Comparison of ENCODE assay signal across 19 cellular contexts in the genomic region with DNA sequence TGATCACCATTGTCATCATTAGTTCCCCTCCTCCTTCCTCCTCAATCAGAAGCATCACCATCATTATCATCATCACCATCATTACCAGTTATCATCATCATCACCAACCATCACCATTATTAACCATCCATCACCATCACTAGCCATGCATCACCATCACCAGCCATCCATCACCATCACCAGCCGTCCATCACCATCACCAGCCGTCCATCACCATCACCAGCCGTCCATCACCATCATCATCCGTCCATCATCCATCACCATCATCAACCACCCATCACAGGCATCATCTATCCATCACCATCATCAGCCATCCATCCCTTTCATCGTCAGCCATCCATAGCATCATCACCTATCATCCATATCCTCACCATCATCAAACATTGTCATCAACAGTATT.
DNase-seq lines count a peak whose midpoint lies in the region; FAIRE-seq and TF ChIP-seq lines count a peak whose summit lies in the region.
"Had no signal": no experiment of that assay in that cellular context is flagged by ENCODE, and none has a peak within 500 bp of the region (broad histone marks: within the 10 kb centered on the region; RNA-seq: fewer than 3 reads in every experiment).

No MANE protein-coding gene starts in this region.

- FAIRE-seq in H1 (lab: Jason Lieb, UNC): no peak
- FAIRE-seq: A204.1, GM12892, GM18507, HTR-8/SVneo had no signal

- no peaks in the 10 kb centered on the region for H3K9me2 ChIP-seq in neural cell (ENCODE audit: insufficient read depth, low read length)

- TF ChIP-seq EP300 in H1 (IDR thresholded peaks at IDR 0.05; ENCODE audit: borderline replicate concordance in 1 of 2, low read depth in 2 of 2, low read length in 2 of 2) (no peak), neural cell (conservative IDR thresholded peaks at IDR 0.05; ENCODE audit: poor library complexity, severe bottlenecking) (peak; percentile 88)

- TF ChIP-seq RAD21 in H1 (IDR thresholded peaks at IDR 0.05 in 1 of 2, conservative IDR thresholded peaks at IDR 0.05 in 1 of 2; ENCODE audit: low read depth in 2 of 2, low read length in 2 of 2): no peak
- no peak for TF ChIP-seq RAD21 in neural cell (conservative IDR thresholded peaks at IDR 0.05)

- no peak overlapping the region for H4K91ac ChIP-seq in H1 (replicated peaks; ENCODE audit: insufficient read length, low read length)

- no peak overlapping the region for H3K23ac ChIP-seq in H1 (ENCODE audit: insufficient read length)

- H2BK15ac ChIP-seq in H1 (ENCODE audit: low read length): no peak overlapping the region

- intact Hi-C loops in breast epithelium (cut with DNase I; ENCODE audit: low total_unique reads): no loop called here

- H4K8ac ChIP-seq in H1 (ENCODE audit: extremely low read depth, insufficient read depth, low read length): no peak overlapping the region

- H4K5ac ChIP-seq in H1 (ENCODE audit: insufficient read length, low read depth, low read length): no peak overlapping the region

- H3K4me3 ChIP-seq in BLaER1 (no peak overlapping the region), H1 (ENCODE audit: extremely low read depth in 1 of 4, insufficient read depth in 2 of 4, low read depth in 3 of 4, low read length in 4 of 4) (no peak overlapping the region), neural cell (ENCODE audit: low read length) (no peak overlapping the region), breast epithelium (no peak overlapping the region)
- no peak overlapping the region for H3K4me3 ChIP-seq in BLaER1 treated with 17β-estradiol and CSF1 and Interleukin-3, amounts not matched to agents 10 nM and 100 nM
- H3K4me3 ChIP-seq: GM23338 had no signal

- peak overlapping the region; percentile 32 for H3K56ac ChIP-seq in H1 (replicated peaks; ENCODE audit: insufficient read length, low read depth, low read length)

- 96 to 100% methylated on average over 1 to 5 of the region's 5 CpGs for WGBS in H1 (ENCODE audit: extremely low coverage in 1 of 2, insufficient coverage in 1 of 2, insufficient read length in 1 of 2, insufficient replicate concordance in 2 of 2, low coverage in 1 of 2, low lambda C conversion rate in 2 of 2, missing lambda C conversion rate in 1 of 2), 2 experiments

- H3K79me2 ChIP-seq in H1 (ENCODE audit: control insufficient read depth in 1 of 2, insufficient read depth in 2 of 2, low read length in 2 of 2): no peaks in the 10 kb centered on the region
- no peaks in the 10 kb centered on the region for H3K79me2 ChIP-seq in neural cell (replicated peaks; ENCODE audit: insufficient read depth, low read length)

- no peak overlapping the region for H2BK5ac ChIP-seq in H1 (ENCODE audit: low read depth, low read length)

- H3F3A ChIP-seq in neural cell (ENCODE audit: insufficient read depth, low read length, poor library complexity, severe bottlenecking): no peaks in the 10 kb centered on the region

- H3K4ac ChIP-seq in H1 (replicated peaks; ENCODE audit: insufficient read length, low read depth, low read length): no peak overlapping the region

- peaks cover 12% of the 10 kb centered on the region for H3K9me3 ChIP-seq in BLaER1
- H3K9me3 ChIP-seq in BLaER1 treated with 17β-estradiol and CSF1 and Interleukin-3, amounts not matched to agents 10 nM and 100 nM (replicated peaks in 1 of 11): peaks cover 0 to 32% (median 4%) of the 10 kb centered on the region in 11 experiments; a peak in 8 of 22 replicates
- no peaks in the 10 kb centered on the region for H3K9me3 ChIP-seq in H1 (ENCODE audit: insufficient read depth in 2 of 2, low read depth in 1 of 2, low read length in 1 of 2)
- no peaks in the 10 kb centered on the region for H3K9me3 ChIP-seq in neural cell (ENCODE audit: low read length)
- no peaks in the 10 kb centered on the region for H3K9me3 ChIP-seq in breast epithelium
- H3K9me3 ChIP-seq: BE2C had no signal

- H3K23me2 ChIP-seq in H1 (ENCODE audit: low read depth, low read length): peaks cover 5% of the 10 kb centered on the region; the same call in 1 of the 2 replicates

- H3K27me3 ChIP-seq in BLaER1: no peaks in the 10 kb centered on the region
- no peaks in the 10 kb centered on the region for H3K27me3 ChIP-seq in BLaER1 treated with 17β-estradiol and CSF1 and Interleukin-3, amounts not matched to agents 10 nM and 100 nM
- no peaks in the 10 kb centered on the region for H3K27me3 ChIP-seq in H1 (replicated peaks in 1 of 4; ENCODE audit: control insufficient read depth in 3 of 4, extremely low read depth in 1 of 4, insufficient read depth in 3 of 4, low read length in 3 of 4)
- H3K27me3 ChIP-seq in neural cell (ENCODE audit: insufficient read depth, low read depth, low read length): no peaks in the 10 kb centered on the region
- no peaks in the 10 kb centered on the region for H3K27me3 ChIP-seq in breast epithelium
- H3K27me3 ChIP-seq: BE2C had no signal

- no peak overlapping the region for H2BK20ac ChIP-seq in H1 (ENCODE audit: low read length)

- H2AK5ac ChIP-seq in H1 (ENCODE audit: low read depth, low read length): no peak overlapping the region; the same call in 1 of the 2 replicates

- no peak for TF ChIP-seq POLR2A in H1 (IDR thresholded peaks at IDR 0.05; ENCODE audit: control extremely low read depth in 1 of 2, low read depth in 2 of 2, low read length in 2 of 2)
- no peak for TF ChIP-seq POLR2A in breast epithelium (IDR thresholded peaks at IDR 0.05)

- H4K20me1 ChIP-seq in BLaER1 (no peaks in the 10 kb centered on the region), H1 (replicated peaks in 1 of 2; ENCODE audit: control insufficient read depth in 1 of 2, insufficient read depth in 2 of 2, low read length in 2 of 2) (peaks cover 0 to 6% of the 10 kb centered on the region in 2 experiments), neural cell (ENCODE audit: insufficient read depth) (no peaks in the 10 kb centered on the region)
- peaks cover 0 to 35% (median 0%) of the 10 kb centered on the region in 11 experiments; a peak in 1 of 22 replicates for H4K20me1 ChIP-seq in BLaER1 treated with 17β-estradiol and CSF1 and Interleukin-3, amounts not matched to agents 10 nM and 100 nM

- CTCF ChIA-PET in H1 (lab: Charles Lee; ENCODE audit: partially characterized antibody): interaction anchor here (0.6 to 1.7 kb wide), 6 partner anchors 11 to 240 kb away, joined by 3 to 5 read pairs (median 3); no protein-coding TSS in a partner anchor

- H3K4me2 ChIP-seq in BLaER1 (peak overlapping the region; percentile 63), H1 (ENCODE audit: insufficient read depth in 1 of 2, low read depth in 2 of 2, low read length in 2 of 2) (no peak overlapping the region), neural cell (ENCODE audit: low read length) (no peak overlapping the region)
- peak overlapping the region in 9 of 11 experiments; percentile 33 to 71 (median 54); a peak in 17 of 22 replicates for H3K4me2 ChIP-seq in BLaER1 treated with 17β-estradiol and CSF1 and Interleukin-3, amounts not matched to agents 10 nM and 100 nM
- H3K4me2 ChIP-seq: GM23338 had no signal

- TF ChIP-seq CTCF in H1 (IDR thresholded peaks at IDR 0.05; ENCODE audit: control extremely low read depth in 1 of 3, insufficient read depth in 1 of 3, low read depth in 1 of 3, low read length in 3 of 3): no peak
- no peak for TF ChIP-seq CTCF in neural cell (IDR thresholded peaks at IDR 0.05; ENCODE audit: poor library complexity, severe bottlenecking)
- TF ChIP-seq CTCF in breast epithelium (IDR thresholded peaks at IDR 0.05): no peak

- POLR2A ChIA-PET in H1 (lab: Charles Lee; ENCODE audit: partially characterized antibody): no interaction called here

- no peak overlapping the region for H3K14ac ChIP-seq in H1 (ENCODE audit: insufficient read length)

- H3K9ac ChIP-seq in BLaER1: no peak overlapping the region
- H3K9ac ChIP-seq in BLaER1 treated with 17β-estradiol and CSF1 and Interleukin-3, amounts not matched to agents 10 nM and 100 nM: peak overlapping the region in 1 of 11 experiments; percentile 42; a peak in 1 of 22 replicates
- no peak overlapping the region for H3K9ac ChIP-seq in H1 (replicated peaks in 1 of 4; ENCODE audit: extremely low read depth in 1 of 4, low read depth in 3 of 4, low read length in 3 of 4)
- no peak overlapping the region for H3K9ac ChIP-seq in neural cell (ENCODE audit: low read length)

- DNase-seq in H1 (ENCODE audit: low read depth in 1 of 2, low spot score in 2 of 2) (no peak), ureter (ENCODE audit: low spot score) (no peak), inferior parietal cortex (ENCODE audit: extremely low spot score) (no peak), breast epithelium (ENCODE audit: low spot score in 2 of 2) (no peak)
- DNase-seq: ACHN; BE2C; CD4-positive, alpha-beta memory T cell; DMS153; DMS79; GDM1; H7 had no signal

- H2BK12ac ChIP-seq in H1 (ENCODE audit: low read depth, low read length): no peak overlapping the region

- peak overlapping the region; percentile 66 for H3K27ac ChIP-seq in BLaER1
- H3K27ac ChIP-seq in BLaER1 treated with 17β-estradiol and CSF1 and Interleukin-3, amounts not matched to agents 10 nM and 100 nM: peak overlapping the region in 2 of 11 experiments; percentile 65 to 67; a peak in 5 of 22 replicates
- no peak overlapping the region for H3K27ac ChIP-seq in H1 (ENCODE audit: low read depth, low read length)
- H3K27ac ChIP-seq in neural cell (ENCODE audit: low read length): no peak overlapping the region
- peak overlapping the region in 1 of 2 donors; percentile 14 for H3K27ac ChIP-seq in breast epithelium

- H3K36me3 ChIP-seq in BLaER1 (peaks cover 43% of the 10 kb centered on the region), H1 (ENCODE audit: control insufficient read depth in 2 of 4, insufficient read depth in 4 of 4, low read length in 3 of 4) (no peaks in the 10 kb centered on the region), neural cell (ENCODE audit: insufficient read depth, low read length) (no peaks in the 10 kb centered on the region), breast epithelium (no peaks in the 10 kb centered on the region)
- H3K36me3 ChIP-seq in BLaER1 treated with 17β-estradiol and CSF1 and Interleukin-3, amounts not matched to agents 10 nM and 100 nM: peaks cover 0 to 22% (median 6%) of the 10 kb centered on the region in 11 experiments; a peak in 6 of 22 replicates
- H3K36me3 ChIP-seq: BE2C had no signal

- no peaks in the 10 kb centered on the region for H3K79me1 ChIP-seq in H1 (ENCODE audit: low read depth, low read length)

- H2AFZ ChIP-seq in H1 (ENCODE audit: low read length) (no peak overlapping the region), neural cell (ENCODE audit: low read depth, low read length) (no peak overlapping the region)
- H2AFZ ChIP-seq: GM23338 had no signal

- H3K18ac ChIP-seq in H1 (ENCODE audit: extremely low read depth, low read length): no peak overlapping the region

- H2BK120ac ChIP-seq in H1 (replicated peaks; ENCODE audit: low read depth, low read length): no peak overlapping the region

- peaks cover 99% of the 10 kb centered on the region for H3K4me1 ChIP-seq in BLaER1
- peaks cover 0 to 97% (median 54%) of the 10 kb centered on the region in 10 experiments; a peak in 16 of 20 replicates for H3K4me1 ChIP-seq in BLaER1 treated with 17β-estradiol and CSF1 and Interleukin-3, amounts not matched to agents 10 nM and 100 nM
- H3K4me1 ChIP-seq in H1 (replicated peaks in 1 of 4; ENCODE audit: control insufficient read depth in 3 of 4, insufficient read depth in 4 of 4, low read length in 3 of 4): peaks cover 0 to 4% (median 2%) of the 10 kb centered on the region in 4 experiments; a peak in 2 of 7 replicates
- no peaks in the 10 kb centered on the region for H3K4me1 ChIP-seq in breast epithelium
- H3K4me1 ChIP-seq: BE2C had no signal

TF ChIP-seq in neural cell, 6 proteins besides CTCF, POLR2A, EP300 and RAD21 (continues in another document):
- TF ChIP-seq TAF1 (IDR thresholded peaks at IDR 0.05; ENCODE audit: low read depth): no peak

Comparison
In these comparisons a context has a peak if more than half of its experiments do, and no peak if none do; other contexts are left out.
1. H3K4me2 ChIP-seq: peak in BLaER1 (single experiment) and BLaER1 treated with 17β-estradiol and CSF1 and Interleukin-3, amounts not matched to agents 10 nM and 100 nM (9 of 11); none in H1 (0 of 2) and neural cell (single experiment).